17 cellular contexts compared by ENCODE assay signal in the genomic region with DNA sequence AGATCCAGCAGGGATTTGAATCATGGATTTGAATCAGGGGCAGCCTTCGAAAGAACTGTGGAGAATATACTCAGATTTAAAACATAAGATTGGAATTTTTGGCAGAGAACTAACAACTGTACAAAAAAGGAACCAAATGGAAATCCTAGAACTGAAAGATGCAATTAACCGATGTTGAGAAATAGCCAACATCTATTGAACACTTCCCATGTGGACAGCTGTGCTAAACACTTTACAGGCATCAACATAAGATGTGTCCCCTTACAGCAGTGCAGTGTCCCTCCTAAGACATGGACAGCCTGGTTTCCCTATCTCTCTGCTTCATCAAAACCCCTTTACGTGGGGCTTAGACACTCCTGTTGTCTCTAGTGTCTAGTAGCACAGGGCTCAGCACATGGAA. TPM values are rescaled to one million over a fixed set of nuclear protein-coding genes. Genes with fewer than 3 reads are reported as not detected.
DNase-seq lines count a peak whose midpoint lies in the region; ATAC-seq and TF ChIP-seq lines count a peak whose summit lies in the region.
"Had no signal": no experiment of that assay in that cellular context is flagged by ENCODE, and none has a peak within 500 bp of the region (broad histone marks: within the 10 kb centered on the region; RNA-seq: fewer than 3 reads in every experiment).

No MANE protein-coding gene starts in this region.

- H3K27me3 Mint-ChIP-seq in CD14-positive monocyte (ENCODE audit: low read depth in 3 of 3) = peaks cover 0 to 2% (median 0%) of the 10 kb centered on the region in 3 donors

- peak overlapping the region; percentile 75 to 77 for H3K4me3 Mint-ChIP-seq in CD14-positive monocyte

- no peak for TF ChIP-seq CTCF in CD14-positive monocyte (IDR thresholded peaks at IDR 0.05)

- DNase-seq in AML-193 (lab: John Stamatoyannopoulos, UW) (peak; percentile 45 to 54), CD14-positive monocyte (ENCODE audit: low spot score) (no peak), NOMO-1 (lab: John Stamatoyannopoulos, UW; ENCODE audit: unreplicated experiment in 2 of 2) (peak; percentile 35 to 82), NCI-H748 treated with DMSO at 0.1 percent for 48 hours (lab: John Stamatoyannopoulos, UW) (no peak), DMS 273 treated with DMSO at 0.1 percent for 48 hours (lab: John Stamatoyannopoulos, UW) (no peak), cerebellar cortex (ENCODE audit: low spot score) (no peak)
- DNase-seq: colonic mucosa, mucosa of descending colon, NCI-H2029, NCI-H526, nucleus accumbens, sigmoid colon had no signal

- H3K36me3 Mint-ChIP-seq in CD14-positive monocyte = peaks cover 0 to 7% of the 10 kb centered on the region in 2 donors

- H3K4me1 Mint-ChIP-seq in CD14-positive monocyte = peaks cover 88% of the 10 kb centered on the region

- H3K27ac Mint-ChIP-seq in CD14-positive monocyte = peak overlapping the region; percentile 97 to 99 (median 99)

- intact Hi-C loops in CD14-positive monocyte (cut with micrococcal nuclease) = no loop called here

- peaks cover 3 to 9% (median 4%) of the 10 kb centered on the region in 7 donors for H3K9me3 Mint-ChIP-seq in CD14-positive monocyte

- ATAC-seq in esophagus mucosa = peak; percentile 2
- ATAC-seq: gastroesophageal sphincter had no signal

RNA-seq across cellular contexts. Expression of a gene that starts 3.7 kb away (rescaled TPM):
- 100 to 1,000 TPM in 1 of 2 donors, 10 to 100 TPM in 1; 92.0 to 109 TPM for polyA plus RNA-seq in CD14-positive monocyte
- 871 TPM for total RNA-seq in esophagus mucosa
- total RNA-seq: MCF 10A had no signal

RNA-seq across cellular contexts. Expression of a gene that starts 50.0 kb away (rescaled TPM):
- polyA plus RNA-seq in CD14-positive monocyte = 10 to 100 TPM; 11.0 to 18.2 TPM
- 38.6 TPM for total RNA-seq in esophagus mucosa

RNA-seq across cellular contexts. Expression of a gene that starts 56.0 kb away (rescaled TPM):
- not detected for polyA plus RNA-seq in CD14-positive monocyte
- not detected for total RNA-seq in esophagus mucosa
- total RNA-seq: activated CD8-positive, alpha-beta memory T cell treated with anti-CD3 and anti-CD28 coated beads for 36 hours; colonic mucosa; gastroesophageal sphincter; MCF 10A; mucosa of descending colon; sigmoid colon; T-helper 1 cell treated with Interleukin-12 subunit alpha and Interleukin-12 subunit beta and Interleukin-4 antibody, amounts not matched to agents 30 ng/mL and 1 ng/mL, for 36 hours had no signal
- polyA plus RNA-seq: sigmoid colon had no signal

Comparison
In these comparisons a context has a peak if more than half of its experiments do, and no peak if none do; other contexts are left out.
1. DNase-seq: peak in AML-193 (2 of 2) and NOMO-1 (2 of 2); none in CD14-positive monocyte (single experiment), NCI-H748 treated with DMSO at 0.1 percent for 48 hours (single experiment), DMS 273 treated with DMSO at 0.1 percent for 48 hours (single experiment) and cerebellar cortex (single experiment).